ENCODE assay signal across 14 cellular contexts in the genomic region with DNA sequence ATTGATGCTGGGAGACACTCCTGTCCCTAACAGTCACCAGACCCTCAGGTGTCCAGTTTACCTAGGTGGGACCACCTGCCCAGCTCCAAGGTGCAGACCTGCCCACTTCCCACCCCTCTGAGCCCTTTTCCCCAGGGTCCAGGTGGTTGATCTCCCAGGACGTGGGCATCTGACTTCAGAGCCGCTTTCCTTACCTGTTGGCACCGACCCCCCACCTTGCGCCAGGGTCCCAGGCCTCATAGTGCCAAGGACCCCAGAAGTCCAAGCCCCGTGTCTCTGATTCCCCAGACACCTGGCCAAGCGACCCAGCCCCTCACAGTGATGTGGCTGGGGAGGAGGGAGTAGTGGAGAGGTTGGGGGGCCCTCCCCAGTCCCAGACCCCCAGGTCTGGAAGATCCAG. TPM values are rescaled to one million over a fixed set of nuclear protein-coding genes. Genes with fewer than 3 reads are reported as not detected.
DNase-seq lines count a peak whose midpoint lies in the region; ATAC-seq, FAIRE-seq and TF ChIP-seq lines count a peak whose summit lies in the region.
"Had no signal": no experiment of that assay in that cellular context is flagged by ENCODE, and none has a peak within 500 bp of the region (broad histone marks: within the 10 kb centered on the region; RNA-seq: fewer than 3 reads in every experiment).

No MANE protein-coding gene starts in this region.

- H3K27ac Mint-ChIP-seq in activated B cell treated with CpG ODN at 0.5 μM for 24 hours (no peak overlapping the region), mesothelial cell of epicardium (peak overlapping the region; percentile 77)
- H3K27ac Mint-ChIP-seq: activated T-helper 1 cell treated with anti-CD3 and anti-CD28 coated beads, Interleukin-12 subunit alpha, Interleukin-12 subunit beta, Interleukin-2, Interleukin-4 antibody, amounts not matched to agents 30 ng/mL and 10 ng/mL and 1 ng/mL, durations not matched to agents 14 hours and 24 hours and 36 hours; nephron progenitor cell had no signal

- intact Hi-C loops in HepG2 (cut with micrococcal nuclease; ENCODE audit: unreplicated experiment) (loop anchor here (5.0 kb wide), 1 partner anchor 93 kb away; no protein-coding TSS in a partner anchor), right lobe of liver (cut with DNase I) (loop anchor here in 1 of 2 donors (5.0 to 10.0 kb wide), 2 partner anchors 33 to 96 kb away; no protein-coding TSS in a partner anchor), activated B cell treated with CpG ODN at 0.5 μM for 24 hours (cut with micrococcal nuclease) (no loop called here)

- TF ChIP-seq RAD21 in HepG2 (CRISPR knock-in tag; IDR thresholded peaks at IDR 0.05), result no peak

- CTCF ChIA-PET in HepG2 (lab: Yijun Ruan, JAX; ENCODE audit: low intra/inter-chr PET ratio, low total read pairs), result no interaction called here
- CTCF ChIA-PET in activated B cell treated with CpG ODN at 0.5 μM for 24 hours (lab: Charles Lee), result interaction anchor here (1.2 kb wide), 1 partner anchor 30 kb away, joined by 5 read pairs; no protein-coding TSS in a partner anchor

- H4K20me1 ChIP-seq in HepG2 (ENCODE audit: insufficient read depth, low read length), result no peaks in the 10 kb centered on the region

- H3K36me3 ChIP-seq in HepG2 (replicated peaks in 1 of 2; ENCODE audit: control insufficient read depth in 1 of 2, insufficient read depth in 2 of 2, low read length in 2 of 2) (no peaks in the 10 kb centered on the region), right lobe of liver (no peaks in the 10 kb centered on the region), thoracic aorta (no peaks in the 10 kb centered on the region)
- H3K36me3 ChIP-seq: BE2C, cardiac muscle cell, esophagus squamous epithelium had no signal

- TF ChIP-seq EP300 in HepG2 (IDR thresholded peaks at IDR 0.05; ENCODE audit: low read depth in 2 of 2, low read length in 2 of 2), result no peak
- TF ChIP-seq EP300 in HepG2 (CRISPR knock-in tag; IDR thresholded peaks at IDR 0.05; ENCODE audit: borderline replicate concordance), result no peak

- peak overlapping the region; percentile 35 for H3K4me3 Mint-ChIP-seq in activated B cell treated with CpG ODN at 0.5 μM for 24 hours
- peak overlapping the region; percentile 49 for H3K4me3 Mint-ChIP-seq in mesothelial cell of epicardium
- H3K4me3 Mint-ChIP-seq: activated T-helper 1 cell treated with anti-CD3 and anti-CD28 coated beads, Interleukin-12 subunit alpha, Interleukin-12 subunit beta, Interleukin-2, Interleukin-4 antibody, amounts not matched to agents 30 ng/mL and 10 ng/mL and 1 ng/mL, durations not matched to agents 14 hours and 24 hours and 36 hours had no signal

- TF ChIP-seq CTCF in HepG2 (CRISPR knock-in tag; IDR thresholded peaks at IDR 0.05) (no peak), right lobe of liver (IDR thresholded peaks at IDR 0.05) (no peak), activated B cell treated with CpG ODN at 0.5 μM for 24 hours (IDR thresholded peaks at IDR 0.05) (no peak), mesothelial cell of epicardium (IDR thresholded peaks at IDR 0.05; ENCODE audit: unreplicated experiment) (no peak), thoracic aorta (IDR thresholded peaks at IDR 0.05) (no peak)

- DNase-seq in HepG2 (ENCODE audit: low spot score) (no peak), right lobe of liver (no peak), activated B cell treated with CpG ODN at 0.5 μM for 24 hours (no peak), mesothelial cell of epicardium (ENCODE audit: low spot score in 2 of 2, unreplicated experiment in 2 of 2) (no peak), thoracic aorta (ENCODE audit: low spot score) (no peak), NCI-H345 (lab: John Stamatoyannopoulos, UW) (no peak)
- DNase-seq in NK-92 treated with Interleukin-12 subunit alpha and Interleukin-12 subunit beta, amount 100 ng/mL, for 24 hours (lab: John Stamatoyannopoulos, UW), result no peak
- DNase-seq: esophagus squamous epithelium, NCI-H524 treated with DMSO at 0.1 percent for 48 hours had no signal

- no peak overlapping the region for H2AFZ ChIP-seq in HepG2 (ENCODE audit: low read length)

- 53% methylated on average over 5 of the region's 6 CpGs for WGBS in HepG2 (ENCODE audit: low lambda C conversion rate)
- WGBS in right lobe of liver (ENCODE audit: insufficient coverage, low coverage, low lambda C conversion rate, missing lambda C conversion rate), result 48% methylated on average over 5 of the region's 6 CpGs

- peak overlapping the region in 1 of 3 experiments; percentile 60; a peak in 2 of 6 replicates for H3K4me3 ChIP-seq in HepG2 (replicated peaks in 1 of 3; ENCODE audit: insufficient read depth in 1 of 3, low read depth in 2 of 3, low read length in 3 of 3)
- no peak overlapping the region for H3K4me3 ChIP-seq in right lobe of liver
- H3K4me3 ChIP-seq in thoracic aorta, result peak overlapping the region; percentile 45
- H3K4me3 ChIP-seq: cardiac muscle cell had no signal

- TSS peak; percentile 88 for BruUV-seq in HepG2 (replicated peaks; lab: Mats Ljungman, UMichigan)

- ATAC-seq in HepG2, result no peak
- no peak for ATAC-seq in right lobe of liver
- ATAC-seq in activated B cell treated with CpG ODN at 0.5 μM for 24 hours (ENCODE audit: low read depth), result no peak
- no peak for ATAC-seq in thoracic aorta (ENCODE audit: insufficient number of reproducible peaks, low FRiP score, low read depth)
- no peak for ATAC-seq in GM21619 (IDR thresholded peaks at IDR 0.05; ENCODE audit: unreplicated experiment)

- peaks cover 4% of the 10 kb centered on the region for H3K27me3 Mint-ChIP-seq in activated B cell treated with CpG ODN at 0.5 μM for 24 hours
- H3K27me3 Mint-ChIP-seq in mesothelial cell of epicardium (ENCODE audit: low read depth), result peaks cover 3% of the 10 kb centered on the region

- H3K36me3 Mint-ChIP-seq in activated B cell treated with CpG ODN at 0.5 μM for 24 hours (ENCODE audit: low read depth) (no peaks in the 10 kb centered on the region), mesothelial cell of epicardium (no peaks in the 10 kb centered on the region)

- peak overlapping the region; percentile 43; the same call in 1 of the 2 replicates for H3K9ac ChIP-seq in HepG2 (ENCODE audit: insufficient read depth, low read depth, low read length)

- peaks cover 32% of the 10 kb centered on the region for H3K4me1 Mint-ChIP-seq in activated B cell treated with CpG ODN at 0.5 μM for 24 hours
- H3K4me1 Mint-ChIP-seq in mesothelial cell of epicardium, result peaks cover 16% of the 10 kb centered on the region

- in situ Hi-C loops in HepG2 (cut with HindIII; ENCODE audit: extremely low pct_ligation_motif_present, low pct_unique_long_range_greater_than_20kb), result no loop called here

- H3K4me2 ChIP-seq in HepG2 (ENCODE audit: low read depth, low read length), result peak overlapping the region; percentile 95

- POLR2A ChIA-PET in HepG2 (lab: Yijun Ruan, JAX), result interaction anchor here (0.6 to 1.9 kb wide), 4 partner anchors 8 to 29 kb away, joined by 3 to 21 read pairs (median 5); partner anchors contain the start of gene CCDC9
- POLR2A ChIA-PET in activated B cell treated with CpG ODN at 0.5 μM for 24 hours (lab: Charles Lee), result interaction anchor here (0.5 to 6.2 kb wide), 7 partner anchors 12 to 222 kb away, joined by 3 to 61 read pairs (median 4); no protein-coding TSS in a partner anchor

- H3K27me3 ChIP-seq in HepG2 (ENCODE audit: control insufficient read depth in 1 of 2, insufficient read depth in 2 of 2, low read length in 2 of 2), result no peaks in the 10 kb centered on the region
- H3K27me3 ChIP-seq in right lobe of liver, result no peaks in the 10 kb centered on the region
- H3K27me3 ChIP-seq in thoracic aorta (replicated peaks; ENCODE audit: insufficient read depth), result no peaks in the 10 kb centered on the region
- H3K27me3 ChIP-seq: BE2C had no signal

- H3K79me2 ChIP-seq in HepG2 (ENCODE audit: insufficient read depth, low read length), result no peaks in the 10 kb centered on the region

- H3K27ac ChIP-seq in HepG2 (ENCODE audit: extremely low read length, insufficient read depth, low read length) (no peak overlapping the region), right lobe of liver (no peak overlapping the region), thoracic aorta (peak overlapping the region in 1 of 2 donors; percentile 15)
- H3K27ac ChIP-seq: cardiac muscle cell, esophagus squamous epithelium had no signal

- FAIRE-seq in HepG2 (lab: Jason Lieb, UNC), result no peak

- TF ChIP-seq POLR2A in HepG2 (IDR thresholded peaks at IDR 0.05; ENCODE audit: insufficient read depth in 1 of 2, low read depth in 2 of 2, low read length in 2 of 2), result no peak
- no peak for TF ChIP-seq POLR2A in right lobe of liver (IDR thresholded peaks at IDR 0.05)

- H3K9me3 ChIP-seq in HepG2 (ENCODE audit: low read length) (no peaks in the 10 kb centered on the region), right lobe of liver (no peaks in the 10 kb centered on the region), thoracic aorta (no peaks in the 10 kb centered on the region)
- H3K9me3 ChIP-seq: BE2C, esophagus squamous epithelium had no signal

- peaks cover 40% of the 10 kb centered on the region for H3K4me1 ChIP-seq in HepG2 (ENCODE audit: insufficient read depth, low read length)
- H3K4me1 ChIP-seq in right lobe of liver, result peaks cover 0 to 8% (median 0%) of the 10 kb centered on the region in 4 donors
- H3K4me1 ChIP-seq in thoracic aorta (ENCODE audit: control insufficient read depth in 1 of 2, low read depth in 2 of 2), result peaks cover 19 to 38% of the 10 kb centered on the region in 2 donors

- H3K9me3 Mint-ChIP-seq in activated B cell treated with CpG ODN at 0.5 μM for 24 hours (no peaks in the 10 kb centered on the region), mesothelial cell of epicardium (no peaks in the 10 kb centered on the region)
- H3K9me3 Mint-ChIP-seq: activated T-helper 1 cell treated with anti-CD3 and anti-CD28 coated beads, Interleukin-12 subunit alpha, Interleukin-12 subunit beta, Interleukin-2, Interleukin-4 antibody, amounts not matched to agents 30 ng/mL and 10 ng/mL and 1 ng/mL, durations not matched to agents 14 hours and 24 hours and 36 hours; nephron progenitor cell had no signal

RNA-seq across cellular contexts. Expression of gene BBC3, which starts 9.6 kb away (rescaled TPM):
- 5.8 and 8.8 TPM in 2 replicates for total RNA-seq in HepG2 (2016; rRNA removed; fragmentation: Illumina TruSeq; extraction: Trizol)
- 3.1 and 3.4 TPM in 2 replicates for total RNA-seq in HepG2 (2016; cell fraction: cytosol; rRNA removed; fragmentation: Illumina TruSeq; extraction: Trizol; ENCODE audit: low read depth)
- 5.9 and 8.8 TPM in 2 replicates for total RNA-seq in HepG2 (2016; cell fraction: insoluble cytoplasmic fraction; rRNA removed; fragmentation: Illumina TruSeq; extraction: Trizol)
- 6.6 and 7.4 TPM in 2 replicates for total RNA-seq in HepG2 (2016; cell fraction: membrane; rRNA removed; fragmentation: Illumina TruSeq; extraction: Trizol)
- 4.6 and 5.1 TPM in 2 replicates for total RNA-seq in HepG2 (2016; cell fraction: nucleus; rRNA removed; fragmentation: Illumina TruSeq; extraction: Trizol)
- polyA plus RNA-seq in HepG2 (2011; rRNA removed), result 6.1 and 11.1 TPM in 2 replicates
- 7.0 and 10.6 TPM in 2 replicates for polyA plus RNA-seq in HepG2 (2011; cell fraction: cytosol; rRNA removed)
- polyA plus RNA-seq in HepG2 (2011; cell fraction: nucleus; rRNA removed), result 18.7 and 18.8 TPM in 2 replicates
- 7.0 and 13.6 TPM in 2 replicates for polyA plus RNA-seq in HepG2 (2012)
- 1.8 and 1.9 TPM in 2 replicates for polyA plus RNA-seq in HepG2 (2016; cell fraction: cytosol; fragmentation: Illumina TruSeq; extraction: Trizol; ENCODE audit: low read depth)
- 9.2 and 11.0 TPM in 2 replicates for polyA plus RNA-seq in HepG2 (2016; cell fraction: insoluble cytoplasmic fraction; fragmentation: Illumina TruSeq; extraction: Trizol; ENCODE audit: low read depth)
- 5.1 and 5.2 TPM in 2 replicates for polyA plus RNA-seq in HepG2 (2016; cell fraction: membrane; fragmentation: Illumina TruSeq; extraction: Trizol; ENCODE audit: low read depth)
- polyA plus RNA-seq in HepG2 (2016; cell fraction: nucleus; fragmentation: Illumina TruSeq; extraction: Trizol; ENCODE audit: insufficient read depth, low read depth), result 13.0 and 13.4 TPM in 2 replicates
- 2.1 and 9.7 TPM in 2 replicates for polyA minus RNA-seq in HepG2 (2011; rRNA and poly(A)+ RNA removed; ENCODE audit: low replicate concordance)
- polyA minus RNA-seq in HepG2 (2011; cell fraction: cytosol; rRNA and poly(A)+ RNA removed), result 8.9 and 9.3 TPM in 2 replicates
- polyA minus RNA-seq in HepG2 (2011; cell fraction: nucleus; rRNA and poly(A)+ RNA removed), result 5.4 and 6.2 TPM in 2 replicates
- 1 to 10 TPM; 1.8 to 8.0 (median 3.1) TPM for total RNA-seq in right lobe of liver
- 7.0 and 11.5 TPM in 2 replicates for total RNA-seq in activated B cell treated with CpG ODN at 0.5 μM for 24 hours
- 19.1 to 19.6 TPM (median 19.5 TPM) in 3 replicates for total RNA-seq in mesothelial cell of epicardium
- total RNA-seq in thoracic aorta, result 10 to 100 TPM in 1 of 2 donors, 1 to 10 TPM in 1; 6.5 to 21.4 TPM

RNA-seq across cellular contexts. Expression of gene CCDC9, which starts 15.8 kb away (rescaled TPM):
- total RNA-seq in HepG2 (2016; rRNA removed; fragmentation: Illumina TruSeq; extraction: Trizol), result 5.9 and 6.3 TPM in 2 replicates
- total RNA-seq in HepG2 (2016; cell fraction: cytosol; rRNA removed; fragmentation: Illumina TruSeq; extraction: Trizol; ENCODE audit: low read depth), result 3.4 and 3.5 TPM in 2 replicates
- 3.8 and 7.1 TPM in 2 replicates for total RNA-seq in HepG2 (2016; cell fraction: insoluble cytoplasmic fraction; rRNA removed; fragmentation: Illumina TruSeq; extraction: Trizol)
- total RNA-seq in HepG2 (2016; cell fraction: membrane; rRNA removed; fragmentation: Illumina TruSeq; extraction: Trizol), result 4.5 and 5.0 TPM in 2 replicates
- 4.4 and 5.5 TPM in 2 replicates for total RNA-seq in HepG2 (2016; cell fraction: nucleus; rRNA removed; fragmentation: Illumina TruSeq; extraction: Trizol)
- polyA plus RNA-seq in HepG2 (2011; rRNA removed), result 2.9 and 3.0 TPM in 2 replicates
- polyA plus RNA-seq in HepG2 (2011; cell fraction: cytosol; rRNA removed), result 2.1 and 2.2 TPM in 2 replicates
- polyA plus RNA-seq in HepG2 (2011; cell fraction: nucleus; rRNA removed), result 10.1 and 11.8 TPM in 2 replicates
- polyA plus RNA-seq in HepG2 (2012), result 10.0 TPM in 2 replicates
- polyA plus RNA-seq in HepG2 (2016; cell fraction: cytosol; fragmentation: Illumina TruSeq; extraction: Trizol; ENCODE audit: low read depth), result 1.6 and 1.8 TPM in 2 replicates
- 9.0 and 10.3 TPM in 2 replicates for polyA plus RNA-seq in HepG2 (2016; cell fraction: insoluble cytoplasmic fraction; fragmentation: Illumina TruSeq; extraction: Trizol; ENCODE audit: low read depth)
- 3.6 and 3.9 TPM in 2 replicates for polyA plus RNA-seq in HepG2 (2016; cell fraction: membrane; fragmentation: Illumina TruSeq; extraction: Trizol; ENCODE audit: low read depth)
- polyA plus RNA-seq in HepG2 (2016; cell fraction: nucleus; fragmentation: Illumina TruSeq; extraction: Trizol; ENCODE audit: insufficient read depth, low read depth), result 22.8 and 25.7 TPM in 2 replicates
- polyA minus RNA-seq in HepG2 (2011; rRNA and poly(A)+ RNA removed; ENCODE audit: low replicate concordance), result 1.8 and 6.2 TPM in 2 replicates
- 0.99 and 1.7 TPM in 2 replicates for polyA minus RNA-seq in HepG2 (2011; cell fraction: cytosol; rRNA and poly(A)+ RNA removed)
- polyA minus RNA-seq in HepG2 (2011; cell fraction: nucleus; rRNA and poly(A)+ RNA removed), result 6.3 and 7.5 TPM in 2 replicates
- 10 to 100 TPM in 2 of 6 experiments, 1 to 10 TPM in 4; 5.8 to 15.1 (median 9.1) TPM for total RNA-seq in right lobe of liver
- 43.7 and 47.1 TPM in 2 replicates for total RNA-seq in activated B cell treated with CpG ODN at 0.5 μM for 24 hours
- 45.6 to 49.2 TPM (median 46.8 TPM) in 3 replicates for total RNA-seq in mesothelial cell of epicardium
- 10 to 100 TPM; 26.7 to 38.9 TPM for total RNA-seq in thoracic aorta

RNA-seq across cellular contexts. Expression of gene INAFM1, which starts 34.1 kb away (rescaled TPM):
- total RNA-seq in HepG2 (2016; rRNA removed; fragmentation: Illumina TruSeq; extraction: Trizol), result 1.00 and 1.9 TPM in 2 replicates
- total RNA-seq in HepG2 (2016; cell fraction: cytosol; rRNA removed; fragmentation: Illumina TruSeq; extraction: Trizol; ENCODE audit: low read depth), result 0.81 and 1.1 TPM in 2 replicates
- total RNA-seq in HepG2 (2016; cell fraction: insoluble cytoplasmic fraction; rRNA removed; fragmentation: Illumina TruSeq; extraction: Trizol), result 1.1 and 1.8 TPM in 2 replicates
- 1.0 and 1.2 TPM in 2 replicates for total RNA-seq in HepG2 (2016; cell fraction: membrane; rRNA removed; fragmentation: Illumina TruSeq; extraction: Trizol)
- 0.78 and 1.0 TPM in 2 replicates for total RNA-seq in HepG2 (2016; cell fraction: nucleus; rRNA removed; fragmentation: Illumina TruSeq; extraction: Trizol)
- polyA plus RNA-seq in HepG2 (2011; rRNA removed), result 0.88 and 1.3 TPM in 2 replicates
- polyA plus RNA-seq in HepG2 (2011; cell fraction: cytosol; rRNA removed), result 0.60 and 0.93 TPM in 2 replicates
- polyA plus RNA-seq in HepG2 (2011; cell fraction: nucleus; rRNA removed), result 5.3 and 5.5 TPM in 2 replicates
- polyA plus RNA-seq in HepG2 (2012), result 2.8 and 3.1 TPM in 2 replicates
- polyA plus RNA-seq in HepG2 (2016; cell fraction: cytosol; fragmentation: Illumina TruSeq; extraction: Trizol; ENCODE audit: low read depth), result 2.2 and 2.5 TPM in 2 replicates
- 1.8 and 2.4 TPM in 2 replicates for polyA plus RNA-seq in HepG2 (2016; cell fraction: insoluble cytoplasmic fraction; fragmentation: Illumina TruSeq; extraction: Trizol; ENCODE audit: low read depth)
- 1.7 and 2.2 TPM in 2 replicates for polyA plus RNA-seq in HepG2 (2016; cell fraction: membrane; fragmentation: Illumina TruSeq; extraction: Trizol; ENCODE audit: low read depth)
- 4.5 and 6.9 TPM in 2 replicates for polyA plus RNA-seq in HepG2 (2016; cell fraction: nucleus; fragmentation: Illumina TruSeq; extraction: Trizol; ENCODE audit: insufficient read depth, low read depth)
- polyA minus RNA-seq in HepG2 (2011; rRNA and poly(A)+ RNA removed; ENCODE audit: low replicate concordance), result 0.35 and 1.3 TPM in 2 replicates
- 1.2 and 1.5 TPM in 2 replicates for polyA minus RNA-seq in HepG2 (2011; cell fraction: cytosol; rRNA and poly(A)+ RNA removed)
- polyA minus RNA-seq in HepG2 (2011; cell fraction: nucleus; rRNA and poly(A)+ RNA removed), result 0.99 and 1.4 TPM in 2 replicates
- 1 to 10 TPM; 2.2 to 5.8 (median 4.4) TPM for total RNA-seq in right lobe of liver
- total RNA-seq in activated B cell treated with CpG ODN at 0.5 μM for 24 hours, result 9.8 and 11.8 TPM in 2 replicates
- 24.4 to 25.1 TPM (median 24.6 TPM) in 3 replicates for total RNA-seq in mesothelial cell of epicardium
- total RNA-seq in thoracic aorta, result 10 to 100 TPM; 10.3 to 18.6 TPM
